Comparison of ENCODE assay signal across 9 cellular contexts in genomic region chr17:74871329-74872076, GRCh38. TPM values are rescaled to one million over a fixed set of nuclear protein-coding genes. Genes with fewer than 3 reads are reported as not detected.
DNase-seq lines count a peak whose midpoint lies in the region; ATAC-seq and TF ChIP-seq lines count a peak whose summit lies in the region.
"Had no signal": no experiment of that assay in that cellular context is flagged by ENCODE, and none has a peak within 500 bp of the region (broad histone marks: within the 10 kb centered on the region; RNA-seq: fewer than 3 reads in every experiment).

No MANE protein-coding gene starts in this region.

- H3K4me1 ChIP-seq in PC-9 (replicated peaks; ENCODE audit: insufficient read depth) = peaks cover 15% of the 10 kb centered on the region
- H3K4me1 ChIP-seq in psoas muscle = peaks cover 7% of the 10 kb centered on the region

- H3K27me3 ChIP-seq in PC-9 (ENCODE audit: insufficient read depth, low read depth) (no peaks in the 10 kb centered on the region), psoas muscle (ENCODE audit: insufficient read depth in 3 of 3, low read length in 2 of 3) (no peaks in the 10 kb centered on the region)
- H3K27me3 ChIP-seq: right lobe of liver had no signal

- intact Hi-C loops in PC-9 (cut with micrococcal nuclease; ENCODE audit: unreplicated experiment) = loop anchor here (5.0 kb wide), 1 partner anchor 86 kb away; no protein-coding TSS in a partner anchor
- intact Hi-C loops in psoas muscle (cut with DNase I) = no loop called here

- H3K79me2 ChIP-seq in PC-9 (ENCODE audit: low read depth) = no peaks in the 10 kb centered on the region

- no peaks in the 10 kb centered on the region for H3F3A ChIP-seq in PC-9 (ENCODE audit: insufficient read depth, low read depth)

- CTCF ChIA-PET in PC-9 (lab: Charles Lee) = interaction anchor here (0.8 kb wide), 1 partner anchor 9 kb away, joined by 5 read pairs; no protein-coding TSS in a partner anchor

- H4K20me1 ChIP-seq in PC-9 (ENCODE audit: insufficient read depth) = no peaks in the 10 kb centered on the region

- peak overlapping the region; percentile 97 for H3K4me2 ChIP-seq in PC-9

- TF ChIP-seq CTCF in GM12875 (IDR thresholded peaks at IDR 0.05; ENCODE audit: borderline replicate concordance, insufficient read depth, low read depth, low read length) (no peak), PC-9 (conservative IDR thresholded peaks at IDR 0.05) (no peak), epithelial cell of esophagus (IDR thresholded peaks at IDR 0.05; ENCODE audit: insufficient read depth, low read depth, low read length, missing control alignments) (no peak), psoas muscle (IDR thresholded peaks at IDR 0.05) (no peak)

- no peaks in the 10 kb centered on the region for H3K9me2 ChIP-seq in PC-9 (ENCODE audit: insufficient read depth)

- DNase-seq in PC-9 (no peak), epithelial cell of esophagus (ENCODE audit: low read depth) (no peak), psoas muscle (no peak), DMS153 treated with DMSO at 0.1 percent for 48 hours (lab: John Stamatoyannopoulos, UW; ENCODE audit: unreplicated experiment) (no peak), cortex of kidney (lab: John Stamatoyannopoulos, UW) (no peak)
- DNase-seq in activated effector memory CD4-positive, alpha-beta T cell treated with Interleukin-2 at 50 U/mL for 16 hours = no peak

- POLR2A ChIA-PET in PC-9 (lab: Charles Lee; ENCODE audit: unreplicated experiment) = interaction anchor here (0.7 kb wide), 1 partner anchor 122 kb away, joined by 5 read pairs; no protein-coding TSS in a partner anchor

- no peak for ATAC-seq in psoas muscle
- ATAC-seq: right lobe of liver had no signal

- no peak overlapping the region for H2AFZ ChIP-seq in PC-9

- no TSS peak for BruUV-seq in PC-9 (replicated peaks; lab: Mats Ljungman, UMichigan)

- no peak overlapping the region for H3K27ac ChIP-seq in PC-9
- H3K27ac ChIP-seq in psoas muscle = no peak overlapping the region
- H3K27ac ChIP-seq: right lobe of liver had no signal

- H3K36me3 ChIP-seq in PC-9 (ENCODE audit: low read depth) = no peaks in the 10 kb centered on the region
- no peaks in the 10 kb centered on the region for H3K36me3 ChIP-seq in psoas muscle (ENCODE audit: insufficient read depth in 1 of 2, low read depth in 1 of 2)
- H3K36me3 ChIP-seq: right lobe of liver had no signal

- WGBS in psoas muscle, 3 donors = 79 to 84% (median 82%) methylated on average over 11 of the region's 11 CpGs

- H3K4me3 ChIP-seq in GM12875 (ENCODE audit: low read depth, low read length) (peak overlapping the region; percentile 65), PC-9 (peak overlapping the region; percentile 85; the same call in 1 of the 2 replicates), epithelial cell of esophagus (ENCODE audit: low read length) (peak overlapping the region; percentile 87), psoas muscle (peak overlapping the region; percentile 83)

- H3K9me3 ChIP-seq in PC-9 (ENCODE audit: insufficient read depth, low read depth) = no peaks in the 10 kb centered on the region
- H3K9me3 ChIP-seq in psoas muscle = no peaks in the 10 kb centered on the region
- H3K9me3 ChIP-seq: right lobe of liver had no signal

RNA-seq across cellular contexts. Expression of gene FDXR, which starts 1.3 kb away (rescaled TPM):
- total RNA-seq in PC-9 (2021) (18.2 and 30.7 TPM in 2 replicates), psoas muscle (1 to 10 TPM; 3.0 to 7.9 (median 4.2) TPM)
- polyA plus RNA-seq in psoas muscle = 1 to 10 TPM; 3.4 to 4.7 (median 3.7) TPM

RNA-seq across cellular contexts. Expression of gene GRIN2C, which starts 11.8 kb away (rescaled TPM):
- total RNA-seq in PC-9 (2021) (0.11 TPM in 1 of 2 replicates, not detected in the other), psoas muscle (under 1 TPM; 0.20 to 0.74 (median 0.37) TPM)
- under 1 TPM; 0.06 to 0.40 (median 0.10) TPM for polyA plus RNA-seq in psoas muscle

RNA-seq across cellular contexts. Expression of gene FADS6, which starts 21.9 kb away (rescaled TPM):
- total RNA-seq in PC-9 (2021) = not detected in 2 replicates
- total RNA-seq in psoas muscle = not detected
- under 1 TPM in 1 of 3 donors, not detected in 2; 0.01 TPM for polyA plus RNA-seq in psoas muscle

RNA-seq across cellular contexts. Expression of gene USH1G, which starts 51.6 kb away (rescaled TPM):
- 0.22 and 0.28 TPM in 2 replicates for total RNA-seq in PC-9 (2021)
- total RNA-seq in psoas muscle = not detected
- polyA plus RNA-seq in psoas muscle = not detected
- total RNA-seq: right lobe of liver, subcutaneous adipose tissue had no signal

RNA-seq across cellular contexts. Expression of gene OTOP2, which starts 52.6 kb away (rescaled TPM):
- total RNA-seq in PC-9 (2021) (not detected in 2 replicates), psoas muscle (not detected)
- polyA plus RNA-seq in psoas muscle = not detected
- total RNA-seq: right lobe of liver had no signal
